ENCODE assay signal across 9 cellular contexts in genomic region chr2:95024960-95025405, GRCh38. TPM values are rescaled to one million over a fixed set of nuclear protein-coding genes. Genes with fewer than 3 reads are reported as not detected.
A peak's percentile ranks its signal among the peaks of the same experiment; 100 is the strongest.
DNase-seq lines count a peak whose midpoint lies in the region; ATAC-seq and TF ChIP-seq lines count a peak whose summit lies in the region.
"Had no signal": no experiment of that assay in that cellular context is flagged by ENCODE, and none has a peak within 500 bp of the region (broad histone marks: within the 10 kb centered on the region; RNA-seq: fewer than 3 reads in every experiment).

No MANE protein-coding gene starts in this region.

- no peak overlapping the region for H4K8ac ChIP-seq in IMR-90 (ENCODE audit: low read depth in 2 of 2, low read length in 2 of 2)

- WGBS in IMR-90 (ENCODE audit: extremely low coverage in 2 of 2, insufficient read length in 1 of 2), 2 experiments, result 8% methylated on average over 9 of the region's 30 CpGs; no CpG with 5 or more reads in 1 of the 2 experiments

- no peak overlapping the region for H3K18ac ChIP-seq in IMR-90 (ENCODE audit: low read depth, low read length)

- DNase-seq in A673 (ENCODE audit: low spot score) (no peak), IMR-90 (no peak), naive B cell (no peak), NCI-H345 treated with DMSO at 0.1 percent for 48 hours (lab: John Stamatoyannopoulos, UW; ENCODE audit: unreplicated experiment) (no peak), posterior vena cava (ENCODE audit: low spot score) (no peak), osteocyte (ENCODE audit: extremely low spot score, unreplicated experiment) (no peak)

- POLR2A ChIA-PET in A673 (lab: Charles Lee; ENCODE audit: low non-redundant PET), result no interaction called here
- POLR2A ChIA-PET in IMR-90 (lab: Charles Lee; ENCODE audit: unreplicated experiment), result no interaction called here

- H3K4me1 ChIP-seq in A673 (ENCODE audit: insufficient read depth, low read length, poor library complexity, severe bottlenecking) (peaks cover 6% of the 10 kb centered on the region), IMR-90 (ENCODE audit: control insufficient read depth, insufficient read depth, low read length) (peaks cover 4% of the 10 kb centered on the region; the same call in 1 of the 2 replicates)

- no peak overlapping the region for H4K91ac ChIP-seq in IMR-90 (ENCODE audit: insufficient read depth, low read depth, low read length)

- no peak overlapping the region for H2BK20ac ChIP-seq in IMR-90 (ENCODE audit: low read depth, low read length)

- H2AK5ac ChIP-seq in IMR-90 (ENCODE audit: low read depth, low read length), result no peak overlapping the region

- CTCF ChIA-PET in A673 (lab: Charles Lee) (interaction anchor here (1.4 kb wide), 1 partner anchor 55 kb away, joined by 4 read pairs; no protein-coding TSS in a partner anchor), IMR-90 (lab: Yijun Ruan, JAX) (no interaction called here)

- H2AK9ac ChIP-seq in IMR-90 (replicated peaks; ENCODE audit: low read depth, low read length, poor library complexity), result no peak overlapping the region

- no peaks in the 10 kb centered on the region for H3K9me3 ChIP-seq in A673 (ENCODE audit: low read depth, low read length, poor library complexity, severe bottlenecking)
- H3K9me3 ChIP-seq in IMR-90 (ENCODE audit: control insufficient read depth, insufficient read depth, low read length), result no peaks in the 10 kb centered on the region

- no peak overlapping the region for H3K4ac ChIP-seq in IMR-90 (ENCODE audit: low read depth, low read length)

- TF ChIP-seq CTCF in A673 (conservative IDR thresholded peaks at IDR 0.05; ENCODE audit: low read depth, low read length), result no peak
- TF ChIP-seq CTCF in IMR-90 (conservative IDR thresholded peaks at IDR 0.05; ENCODE audit: low read depth, low read length), result no peak
- no peak for TF ChIP-seq CTCF in osteocyte (IDR thresholded peaks at IDR 0.05)

- no peak overlapping the region for H2BK120ac ChIP-seq in IMR-90 (ENCODE audit: low read depth, low read length)

- H3K27ac Mint-ChIP-seq in naive B cell (no peak overlapping the region), osteocyte (ENCODE audit: unreplicated experiment) (no peak overlapping the region)

- dilution Hi-C loops in IMR-90 (cut with HindIII; ENCODE audit: low sequenced_read_pairs, unreplicated experiment), result no loop called here

- no peaks in the 10 kb centered on the region for H3K36me3 Mint-ChIP-seq in naive B cell
- H3K36me3 Mint-ChIP-seq in osteocyte (ENCODE audit: unreplicated experiment), result no peaks in the 10 kb centered on the region

- TF ChIP-seq POLR2A in IMR-90 (IDR thresholded peaks at IDR 0.05; ENCODE audit: low read depth, low read length), result no peak

- no peaks in the 10 kb centered on the region for H3K79me1 ChIP-seq in IMR-90 (ENCODE audit: low read depth in 1 of 2, low read length in 2 of 2)

- ATAC-seq in IMR-90 (ENCODE audit: low read depth) (0 out of 2 replicates have a peak, but pooled peaks have one; percentile 19), naive B cell (ENCODE audit: low read depth in 2 of 2) (no peak), HG02588 (IDR thresholded peaks at IDR 0.05; ENCODE audit: unreplicated experiment) (no peak)

- H3K23ac ChIP-seq in IMR-90 (ENCODE audit: low read depth, low read length), result no peak overlapping the region

- in situ Hi-C loops in IMR-90 (cut with MboI; ENCODE audit: low sequenced_read_pairs), result loop anchor here (5.0 kb wide), 1 partner anchor 52 kb away; no protein-coding TSS in a partner anchor

- no TSS peak for BruUV-seq in A673 (replicated peaks; lab: Mats Ljungman, UMichigan)
- no TSS peak for BruUV-seq in IMR-90 (replicated peaks; lab: Mats Ljungman, UMichigan)

- H3K9ac ChIP-seq in IMR-90 (ENCODE audit: low read depth, low read length), result no peak overlapping the region

- H3K27me3 Mint-ChIP-seq in naive B cell, result peaks cover 57 to 86% (median 70%) of the 10 kb centered on the region in 3 donors
- H3K27me3 Mint-ChIP-seq in osteocyte (ENCODE audit: unreplicated experiment), result peaks cover 55% of the 10 kb centered on the region

- H3K4me1 Mint-ChIP-seq in naive B cell (peaks cover 0 to 18% (median 6%) of the 10 kb centered on the region in 3 donors), osteocyte (ENCODE audit: unreplicated experiment) (peaks cover 9% of the 10 kb centered on the region)

- no peak overlapping the region for H4K5ac ChIP-seq in IMR-90 (ENCODE audit: low read depth, low read length)

- H3K27ac ChIP-seq in A673 (ENCODE audit: low read depth, low read length, poor library complexity, severe bottlenecking), result no peak overlapping the region
- no peak overlapping the region for H3K27ac ChIP-seq in IMR-90 (ENCODE audit: insufficient read depth, low read length)
- peak overlapping the region; percentile 88 for H3K27ac ChIP-seq in cingulate gyrus (ENCODE audit: low read depth, low read length)

- H3K56ac ChIP-seq in IMR-90 (ENCODE audit: extremely low read depth, insufficient read depth, low read length), result no peak overlapping the region

- peak overlapping the region; percentile 39 for H2AFZ ChIP-seq in IMR-90 (replicated peaks; ENCODE audit: low read length, poor library complexity)

- H3K14ac ChIP-seq in IMR-90 (replicated peaks; ENCODE audit: low read depth, low read length), result no peak overlapping the region

- H3K4me3 ChIP-seq in A673 (ENCODE audit: low read depth, low read length, poor library complexity, severe bottlenecking), result peak overlapping the region; percentile 32
- no peak overlapping the region for H3K4me3 ChIP-seq in IMR-90 (ENCODE audit: insufficient read depth, low read depth, low read length)

- no peak overlapping the region for H2BK5ac ChIP-seq in IMR-90 (ENCODE audit: low read depth, low read length, poor library complexity, severe bottlenecking)

- no peak overlapping the region for H3K4me2 ChIP-seq in IMR-90 (ENCODE audit: low read depth, low read length)

- no peaks in the 10 kb centered on the region for H3K9me1 ChIP-seq in IMR-90 (ENCODE audit: insufficient read depth, low read length)

- H3K27me3 ChIP-seq in A673 (replicated peaks; ENCODE audit: insufficient read depth, low read depth, low read length, poor library complexity) (peaks cover 74% of the 10 kb centered on the region), IMR-90 (ENCODE audit: control insufficient read depth, insufficient read depth, low read length) (peaks cover 76% of the 10 kb centered on the region)

- H4K20me1 ChIP-seq in IMR-90 (ENCODE audit: insufficient read depth, low read length), result no peaks in the 10 kb centered on the region

- TF ChIP-seq RAD21 in IMR-90 (IDR thresholded peaks at IDR 0.05; ENCODE audit: low read length), result no peak

- peaks cover 0 to 2% (median 0%) of the 10 kb centered on the region in 7 donors for H3K9me3 Mint-ChIP-seq in naive B cell
- H3K9me3 Mint-ChIP-seq in osteocyte (ENCODE audit: unreplicated experiment), result no peaks in the 10 kb centered on the region

- intact Hi-C loops in A673 (cut with micrococcal nuclease; ENCODE audit: unreplicated experiment), result loop anchor here (5.0 to 10.0 kb wide), 2 partner anchors 52 to 90 kb away; no protein-coding TSS in a partner anchor
- intact Hi-C loops in IMR-90 (cut with micrococcal nuclease), result no loop called here
- intact Hi-C loops in posterior vena cava (cut with DNase I), result no loop called here

- H3K4me3 Mint-ChIP-seq in naive B cell, result peak overlapping the region in 6 of 8 donors; percentile 29 to 69 (median 50)
- no peak overlapping the region for H3K4me3 Mint-ChIP-seq in osteocyte (ENCODE audit: unreplicated experiment)

- H3K36me3 ChIP-seq in A673 (ENCODE audit: insufficient read depth, low read length, poor library complexity, severe bottlenecking) (no peaks in the 10 kb centered on the region), IMR-90 (ENCODE audit: control insufficient read depth, insufficient read depth, low read length) (no peaks in the 10 kb centered on the region)

- no peak overlapping the region for H2BK15ac ChIP-seq in IMR-90 (ENCODE audit: low read depth, low read length)

TF ChIP-seq in IMR-90, 13 proteins besides CTCF, POLR2A, EP300 and RAD21:
- TF ChIP-seq FOS (IDR thresholded peaks at IDR 0.05; ENCODE audit: low read depth, low read length) (no peak), MAZ (IDR thresholded peaks at IDR 0.05; ENCODE audit: borderline replicate concordance, low read depth, low read length) (no peak), MXI1 (IDR thresholded peaks at IDR 0.05; ENCODE audit: borderline replicate concordance, low read depth, low read length) (no peak), USF2 (IDR thresholded peaks at IDR 0.05; ENCODE audit: low read depth, low read length) (no peak), CEBPB (IDR thresholded peaks at IDR 0.05; ENCODE audit: low read depth, low read length) (no peak), SMC3 (IDR thresholded peaks at IDR 0.05; ENCODE audit: low read depth, low read length) (no peak), MAFK (IDR thresholded peaks at IDR 0.05; ENCODE audit: low read depth, low read length) (no peak), CHD1 (IDR thresholded peaks at IDR 0.05; ENCODE audit: low read depth, low read length) (no peak), RCOR1 (IDR thresholded peaks at IDR 0.05; ENCODE audit: insufficient replicate concordance, low read length) (no peak), RFX5 (IDR thresholded peaks at IDR 0.05; ENCODE audit: low read depth, low read length) (no peak), NFE2L2 (IDR thresholded peaks at IDR 0.05; ENCODE audit: low read depth, low read length) (no peak), BHLHE40 (IDR thresholded peaks at IDR 0.05; ENCODE audit: low read depth, low read length) (no peak)
- TF ChIP-seq, protein P1, sequence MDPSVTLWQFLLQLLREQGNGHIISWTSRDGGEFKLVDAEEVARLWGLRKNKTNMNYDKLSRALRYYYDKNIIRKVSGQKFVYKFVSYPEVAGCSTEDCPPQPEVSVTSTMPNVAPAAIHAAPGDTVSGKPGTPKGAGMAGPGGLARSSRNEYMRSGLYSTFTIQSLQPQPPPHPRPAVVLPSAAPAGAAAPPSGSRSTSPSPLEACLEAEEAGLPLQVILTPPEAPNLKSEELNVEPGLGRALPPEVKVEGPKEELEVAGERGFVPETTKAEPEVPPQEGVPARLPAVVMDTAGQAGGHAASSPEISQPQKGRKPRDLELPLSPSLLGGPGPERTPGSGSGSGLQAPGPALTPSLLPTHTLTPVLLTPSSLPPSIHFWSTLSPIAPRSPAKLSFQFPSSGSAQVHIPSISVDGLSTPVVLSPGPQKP (IDR thresholded peaks at IDR 0.05; ENCODE audit: borderline replicate concordance, low read depth, low read length), result no peak

RNA-seq across cellular contexts. Expression of gene MAL, which starts 0.5 kb away (rescaled TPM):
- total RNA-seq in A673 (2021) (not detected in 2 replicates), IMR-90 (2012; rRNA removed) (not detected in 2 replicates), posterior vena cava (1 to 10 TPM; 1.0 to 1.6 TPM), osteocyte (not detected in 2 replicates)
- polyA plus RNA-seq in IMR-90 (2012; rRNA removed) (not detected in 2 replicates), naive B cell (ENCODE audit: low read depth in 6 of 6) (1 to 10 TPM in 2 of 6 donors, under 1 TPM in 2, not detected in 2; 0.41 to 1.1 (median 0.75) TPM)
- polyA plus RNA-seq in IMR-90 (2012; cell fraction: cytosol; rRNA removed), result not detected in 2 replicates
- polyA plus RNA-seq in IMR-90 (2012; cell fraction: nucleus; rRNA removed; ENCODE audit: low replicate concordance), result not detected in 2 replicates
- total RNA-seq: endothelial cell of umbilical vein had no signal
- polyA plus RNA-seq: endothelial cell of umbilical vein had no signal
